1 cellular context compared by ENCODE assay signal in the genomic region with DNA sequence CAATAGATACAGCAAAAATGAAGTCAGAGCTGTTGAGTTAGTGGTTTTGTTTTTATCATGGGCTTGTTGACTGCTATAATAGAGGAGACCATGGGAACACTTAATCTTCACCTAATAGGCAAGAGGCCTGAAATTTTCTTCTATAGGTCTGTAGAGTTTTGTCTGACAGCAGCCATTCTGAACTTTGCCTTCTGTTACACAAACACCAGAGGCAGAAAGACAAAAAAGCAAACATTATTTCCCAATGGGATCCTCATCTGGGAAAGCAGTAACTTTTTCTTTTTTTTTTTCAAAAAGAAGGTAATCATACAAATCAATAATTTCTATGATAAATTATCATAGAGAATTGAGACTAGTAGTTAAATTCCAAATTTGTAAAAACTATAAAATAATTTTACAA.
TF ChIP-seq lines count a peak whose summit lies in the region.

No MANE protein-coding gene starts in this region.

TF ChIP-seq in HepG2, 621 proteins besides CTCF, POLR2A, EP300 and RAD21 (continued from another document and continues in another):
- TF ChIP-seq, protein P1, sequence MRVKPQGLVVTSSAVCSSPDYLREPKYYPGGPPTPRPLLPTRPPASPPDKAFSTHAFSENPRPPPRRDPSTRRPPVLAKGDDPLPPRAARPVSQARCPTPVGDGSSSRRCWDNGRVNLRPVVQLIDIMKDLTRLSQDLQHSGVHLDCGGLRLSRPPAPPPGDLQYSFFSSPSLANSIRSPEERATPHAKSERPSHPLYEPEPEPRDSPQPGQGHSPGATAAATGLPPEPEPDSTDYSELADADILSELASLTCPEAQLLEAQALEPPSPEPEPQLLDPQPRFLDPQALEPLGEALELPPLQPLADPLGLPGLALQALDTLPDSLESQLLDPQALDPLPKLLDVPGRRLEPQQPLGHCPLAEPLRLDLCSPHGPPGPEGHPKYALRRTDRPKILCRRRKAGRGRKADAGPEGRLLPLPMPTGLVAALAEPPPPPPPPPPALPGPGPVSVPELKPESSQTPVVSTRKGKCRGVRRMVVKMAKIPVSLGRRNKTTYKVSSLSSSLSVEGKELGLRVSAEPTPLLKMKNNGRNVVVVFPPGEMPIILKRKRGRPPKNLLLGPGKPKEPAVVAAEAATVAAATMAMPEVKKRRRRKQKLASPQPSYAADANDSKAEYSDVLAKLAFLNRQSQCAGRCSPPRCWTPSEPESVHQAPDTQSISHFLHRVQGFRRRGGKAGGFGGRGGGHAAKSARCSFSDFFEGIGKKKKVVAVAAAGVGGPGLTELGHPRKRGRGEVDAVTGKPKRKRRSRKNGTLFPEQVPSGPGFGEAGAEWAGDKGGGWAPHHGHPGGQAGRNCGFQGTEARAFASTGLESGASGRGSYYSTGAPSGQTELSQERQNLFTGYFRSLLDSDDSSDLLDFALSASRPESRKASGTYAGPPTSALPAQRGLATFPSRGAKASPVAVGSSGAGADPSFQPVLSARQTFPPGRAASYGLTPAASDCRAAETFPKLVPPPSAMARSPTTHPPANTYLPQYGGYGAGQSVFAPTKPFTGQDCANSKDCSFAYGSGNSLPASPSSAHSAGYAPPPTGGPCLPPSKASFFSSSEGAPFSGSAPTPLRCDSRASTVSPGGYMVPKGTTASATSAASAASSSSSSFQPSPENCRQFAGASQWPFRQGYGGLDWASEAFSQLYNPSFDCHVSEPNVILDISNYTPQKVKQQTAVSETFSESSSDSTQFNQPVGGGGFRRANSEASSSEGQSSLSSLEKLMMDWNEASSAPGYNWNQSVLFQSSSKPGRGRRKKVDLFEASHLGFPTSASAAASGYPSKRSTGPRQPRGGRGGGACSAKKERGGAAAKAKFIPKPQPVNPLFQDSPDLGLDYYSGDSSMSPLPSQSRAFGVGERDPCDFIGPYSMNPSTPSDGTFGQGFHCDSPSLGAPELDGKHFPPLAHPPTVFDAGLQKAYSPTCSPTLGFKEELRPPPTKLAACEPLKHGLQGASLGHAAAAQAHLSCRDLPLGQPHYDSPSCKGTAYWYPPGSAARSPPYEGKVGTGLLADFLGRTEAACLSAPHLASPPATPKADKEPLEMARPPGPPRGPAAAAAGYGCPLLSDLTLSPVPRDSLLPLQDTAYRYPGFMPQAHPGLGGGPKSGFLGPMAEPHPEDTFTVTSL (CRISPR knock-in tag; IDR thresholded peaks at IDR 0.05; ENCODE audit: borderline replicate concordance): peak; percentile 76; the same call in 1 of the 2 replicates
- TF ChIP-seq FOXJ3 (CRISPR knock-in tag; IDR thresholded peaks at IDR 0.05; ENCODE audit: borderline replicate concordance): peak; percentile 34; the same call in 1 of the 2 replicates
- no peak for TF ChIP-seq ZNF510 (CRISPR knock-in tag; IDR thresholded peaks at IDR 0.05; ENCODE audit: low read depth)
- no peak for TF ChIP-seq MXD4 (CRISPR knock-in tag; IDR thresholded peaks at IDR 0.05)
- TF ChIP-seq ELF1 (CRISPR knock-in tag; IDR thresholded peaks at IDR 0.05): no peak
- no peak for TF ChIP-seq ZNF703 (CRISPR knock-in tag; IDR thresholded peaks at IDR 0.05; ENCODE audit: borderline replicate concordance)
- TF ChIP-seq SMAD3 (CRISPR knock-in tag; IDR thresholded peaks at IDR 0.05): no peak
- no peak for TF ChIP-seq ZNF530 (CRISPR knock-in tag; IDR thresholded peaks at IDR 0.05; ENCODE audit: low read depth)
- no peak for TF ChIP-seq CENPX (CRISPR knock-in tag; IDR thresholded peaks at IDR 0.05)
- no peak for TF ChIP-seq SMAD9 (CRISPR knock-in tag; IDR thresholded peaks at IDR 0.05)
- no peak for TF ChIP-seq MTF2 (CRISPR knock-in tag; IDR thresholded peaks at IDR 0.05; ENCODE audit: borderline replicate concordance)
- no peak for TF ChIP-seq KAT8 (CRISPR knock-in tag; IDR thresholded peaks at IDR 0.05)
- TF ChIP-seq FIP1L1 (IDR thresholded peaks at IDR 0.05; ENCODE audit: borderline replicate concordance, insufficient read depth, low read depth, low read length): no peak
- TF ChIP-seq ELK4 (CRISPR knock-in tag; IDR thresholded peaks at IDR 0.05; ENCODE audit: borderline replicate concordance): no peak
- 0 out of 2 replicates have a peak, but pooled peaks have one; percentile 16 for TF ChIP-seq HOMEZ (CRISPR knock-in tag; IDR thresholded peaks at IDR 0.05; ENCODE audit: low read depth)
- no peak for TF ChIP-seq DR1 (CRISPR knock-in tag; IDR thresholded peaks at IDR 0.05)
- no peak for TF ChIP-seq HNRNPH1 (optimal IDR thresholded peaks at IDR 0.05; ENCODE audit: low read depth, low read length)
- TF ChIP-seq TFDP1 (CRISPR knock-in tag; IDR thresholded peaks at IDR 0.05; ENCODE audit: borderline replicate concordance): no peak
- no peak for TF ChIP-seq DNMT1 (CRISPR knock-in tag; IDR thresholded peaks at IDR 0.05)
- TF ChIP-seq, protein P2, sequence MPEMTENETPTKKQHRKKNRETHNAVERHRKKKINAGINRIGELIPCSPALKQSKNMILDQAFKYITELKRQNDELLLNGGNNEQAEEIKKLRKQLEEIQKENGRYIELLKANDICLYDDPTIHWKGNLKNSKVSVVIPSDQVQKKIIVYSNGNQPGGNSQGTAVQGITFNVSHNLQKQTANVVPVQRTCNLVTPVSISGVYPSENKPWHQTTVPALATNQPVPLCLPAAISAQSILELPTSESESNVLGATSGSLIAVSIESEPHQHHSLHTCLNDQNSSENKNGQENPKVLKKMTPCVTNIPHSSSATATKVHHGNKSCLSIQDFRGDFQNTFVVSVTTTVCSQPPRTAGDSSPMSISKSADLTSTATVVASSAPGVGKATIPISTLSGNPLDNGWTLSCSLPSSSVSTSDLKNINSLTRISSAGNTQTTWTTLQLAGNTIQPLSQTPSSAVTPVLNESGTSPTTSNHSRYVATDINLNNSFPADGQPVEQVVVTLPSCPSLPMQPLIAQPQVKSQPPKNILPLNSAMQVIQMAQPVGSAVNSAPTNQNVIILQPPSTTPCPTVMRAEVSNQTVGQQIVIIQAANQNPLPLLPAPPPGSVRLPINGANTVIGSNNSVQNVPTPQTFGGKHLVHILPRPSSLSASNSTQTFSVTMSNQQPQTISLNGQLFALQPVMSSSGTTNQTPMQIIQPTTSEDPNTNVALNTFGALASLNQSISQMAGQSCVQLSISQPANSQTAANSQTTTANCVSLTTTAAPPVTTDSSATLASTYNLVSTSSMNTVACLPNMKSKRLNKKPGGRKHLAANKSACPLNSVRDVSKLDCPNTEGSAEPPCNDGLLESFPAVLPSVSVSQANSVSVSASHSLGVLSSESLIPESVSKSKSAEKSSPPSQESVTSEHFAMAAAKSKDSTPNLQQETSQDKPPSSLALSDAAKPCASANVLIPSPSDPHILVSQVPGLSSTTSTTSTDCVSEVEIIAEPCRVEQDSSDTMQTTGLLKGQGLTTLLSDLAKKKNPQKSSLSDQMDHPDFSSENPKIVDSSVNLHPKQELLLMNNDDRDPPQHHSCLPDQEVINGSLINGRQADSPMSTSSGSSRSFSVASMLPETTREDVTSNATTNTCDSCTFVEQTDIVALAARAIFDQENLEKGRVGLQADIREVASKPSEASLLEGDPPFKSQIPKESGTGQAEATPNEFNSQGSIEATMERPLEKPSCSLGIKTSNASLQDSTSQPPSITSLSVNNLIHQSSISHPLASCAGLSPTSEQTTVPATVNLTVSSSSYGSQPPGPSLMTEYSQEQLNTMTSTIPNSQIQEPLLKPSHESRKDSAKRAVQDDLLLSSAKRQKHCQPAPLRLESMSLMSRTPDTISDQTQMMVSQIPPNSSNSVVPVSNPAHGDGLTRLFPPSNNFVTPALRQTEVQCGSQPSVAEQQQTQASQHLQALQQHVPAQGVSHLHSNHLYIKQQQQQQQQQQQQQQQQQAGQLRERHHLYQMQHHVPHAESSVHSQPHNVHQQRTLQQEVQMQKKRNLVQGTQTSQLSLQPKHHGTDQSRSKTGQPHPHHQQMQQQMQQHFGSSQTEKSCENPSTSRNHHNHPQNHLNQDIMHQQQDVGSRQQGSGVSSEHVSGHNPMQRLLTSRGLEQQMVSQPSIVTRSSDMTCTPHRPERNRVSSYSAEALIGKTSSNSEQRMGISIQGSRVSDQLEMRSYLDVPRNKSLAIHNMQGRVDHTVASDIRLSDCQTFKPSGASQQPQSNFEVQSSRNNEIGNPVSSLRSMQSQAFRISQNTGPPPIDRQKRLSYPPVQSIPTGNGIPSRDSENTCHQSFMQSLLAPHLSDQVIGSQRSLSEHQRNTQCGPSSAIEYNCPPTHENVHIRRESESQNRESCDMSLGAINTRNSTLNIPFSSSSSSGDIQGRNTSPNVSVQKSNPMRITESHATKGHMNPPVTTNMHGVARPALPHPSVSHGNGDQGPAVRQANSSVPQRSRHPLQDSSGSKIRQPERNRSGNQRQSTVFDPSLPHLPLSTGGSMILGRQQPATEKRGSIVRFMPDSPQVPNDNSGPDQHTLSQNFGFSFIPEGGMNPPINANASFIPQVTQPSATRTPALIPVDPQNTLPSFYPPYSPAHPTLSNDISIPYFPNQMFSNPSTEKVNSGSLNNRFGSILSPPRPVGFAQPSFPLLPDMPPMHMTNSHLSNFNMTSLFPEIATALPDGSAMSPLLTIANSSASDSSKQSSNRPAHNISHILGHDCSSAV (CRISPR knock-in tag; IDR thresholded peaks at IDR 0.05; ENCODE audit: borderline replicate concordance): no peak
- TF ChIP-seq ZNF33B (CRISPR knock-in tag; IDR thresholded peaks at IDR 0.05): no peak
- TF ChIP-seq BRD4 (CRISPR knock-in tag; IDR thresholded peaks at IDR 0.05): no peak
- no peak for TF ChIP-seq RERE (CRISPR knock-in tag; IDR thresholded peaks at IDR 0.05; ENCODE audit: low read depth)
- TF ChIP-seq, protein P3, sequence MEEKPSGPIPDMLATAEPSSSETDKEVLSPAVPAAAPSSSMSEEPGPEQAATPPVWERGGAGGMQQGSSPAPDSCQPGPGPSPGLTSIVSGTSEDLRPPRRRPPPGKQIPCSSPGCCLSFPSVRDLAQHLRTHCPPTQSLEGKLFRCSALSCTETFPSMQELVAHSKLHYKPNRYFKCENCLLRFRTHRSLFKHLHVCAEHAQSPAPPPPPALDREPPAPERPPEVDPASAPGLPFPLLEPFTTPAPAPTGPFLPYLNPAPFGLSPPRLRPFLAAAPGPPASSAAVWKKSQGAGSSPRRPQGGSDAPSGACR (CRISPR knock-in tag; IDR thresholded peaks at IDR 0.05): no peak
- no peak for TF ChIP-seq ATF3 (CRISPR knock-in tag; IDR thresholded peaks at IDR 0.05)
- TF ChIP-seq ZNF546 (CRISPR knock-in tag; conservative IDR thresholded peaks at IDR 0.05): no peak
- no peak for TF ChIP-seq ZNF484 (CRISPR knock-in tag; IDR thresholded peaks at IDR 0.05; ENCODE audit: borderline replicate concordance, low read depth)
